8 cellular contexts compared by ENCODE assay signal in genomic region chr2:86563650-86564061, GRCh38. TPM values are rescaled to one million over a fixed set of nuclear protein-coding genes. Genes with fewer than 3 reads are reported as not detected.
DNase-seq lines count a peak whose midpoint lies in the region; ATAC-seq and TF ChIP-seq lines count a peak whose summit lies in the region.

No MANE protein-coding gene starts in this region.

- peak overlapping the region; percentile 93 for H2AFZ ChIP-seq in mammary epithelial cell (ENCODE audit: low read depth, low read length)

- H3K4me3 ChIP-seq in A673 (ENCODE audit: low read depth, low read length, poor library complexity, severe bottlenecking) (peak overlapping the region; percentile 65), HUES64 (ENCODE audit: low read length) (peak overlapping the region; percentile 88), mammary epithelial cell (replicated peaks in 1 of 3; ENCODE audit: insufficient read depth in 1 of 3, low read depth in 2 of 3, low read length in 3 of 3) (no peak overlapping the region), mucosa of stomach (ENCODE audit: low read length) (peak overlapping the region; percentile 95)

- peaks cover 11% of the 10 kb centered on the region for H3K4me1 ChIP-seq in A673 (ENCODE audit: insufficient read depth, low read length, poor library complexity, severe bottlenecking)
- 0 out of 2 replicates have a peak, but pooled peaks cover 4% of the 10 kb centered on the region for H3K4me1 ChIP-seq in HUES64 (ENCODE audit: insufficient read depth, low read length)
- peaks cover 12% of the 10 kb centered on the region for H3K4me1 ChIP-seq in mammary epithelial cell (ENCODE audit: insufficient read depth, low read length)
- peaks cover 10% of the 10 kb centered on the region for H3K4me1 ChIP-seq in mucosa of stomach (ENCODE audit: control insufficient read depth, insufficient read depth, low read length)

- CTCF ChIA-PET in A673 (lab: Charles Lee) = no interaction called here
- CTCF ChIA-PET in mammary epithelial cell (lab: Charles Lee; ENCODE audit: low non-redundant PET) = no interaction called here

- in situ Hi-C loops in mammary epithelial cell (cut with MboI; ENCODE audit: low sequenced_read_pairs in 2 of 2) = no loop called here

- H3K36me3 ChIP-seq in A673 (ENCODE audit: insufficient read depth, low read length, poor library complexity, severe bottlenecking) (no peaks in the 10 kb centered on the region), HUES64 (ENCODE audit: insufficient read depth, low read length) (no peaks in the 10 kb centered on the region), mammary epithelial cell (ENCODE audit: insufficient read depth, low read length) (no peaks in the 10 kb centered on the region), mucosa of stomach (ENCODE audit: control insufficient read depth, insufficient read depth, low read length) (no peaks in the 10 kb centered on the region)

- no peaks in the 10 kb centered on the region for H3K9me3 ChIP-seq in A673 (ENCODE audit: low read depth, low read length, poor library complexity, severe bottlenecking)
- peaks cover 4% of the 10 kb centered on the region; the same call in 1 of the 2 replicates for H3K9me3 ChIP-seq in HUES64 (ENCODE audit: insufficient read depth, low read depth, low read length)
- H3K9me3 ChIP-seq in mammary epithelial cell (replicated peaks; ENCODE audit: insufficient read depth, low read length) = no peaks in the 10 kb centered on the region
- no peaks in the 10 kb centered on the region for H3K9me3 ChIP-seq in mucosa of stomach (ENCODE audit: control insufficient read depth, low read length)

- H3K4me2 ChIP-seq in mammary epithelial cell (ENCODE audit: insufficient read depth, low read depth, low read length) = peak overlapping the region; percentile 76

- H3K27me3 ChIP-seq in A673 (replicated peaks; ENCODE audit: insufficient read depth, low read depth, low read length, poor library complexity) (no peaks in the 10 kb centered on the region), HUES64 (ENCODE audit: insufficient read depth, low read length) (peaks cover 6% of the 10 kb centered on the region), mammary epithelial cell (ENCODE audit: insufficient read depth, low read length) (no peaks in the 10 kb centered on the region), mucosa of stomach (ENCODE audit: control insufficient read depth, insufficient read depth, low read length) (no peaks in the 10 kb centered on the region)

- TF ChIP-seq CTCF in A673 (conservative IDR thresholded peaks at IDR 0.05; ENCODE audit: low read depth, low read length) (no peak), mammary epithelial cell (conservative IDR thresholded peaks at IDR 0.05 in 1 of 2, IDR thresholded peaks at IDR 0.05 in 1 of 2; ENCODE audit: extremely low read depth in 1 of 2, insufficient read depth in 1 of 2, low read depth in 1 of 2, low read length in 2 of 2) (no peak)

- H3K27ac ChIP-seq in A673 (ENCODE audit: low read depth, low read length, poor library complexity, severe bottlenecking) (peak overlapping the region; percentile 99), HUES64 (ENCODE audit: low read depth, low read length) (no peak overlapping the region), mammary epithelial cell (ENCODE audit: insufficient read depth, low read depth, low read length) (peak overlapping the region; percentile 97)

- H3K9ac ChIP-seq in HUES64 (ENCODE audit: low read depth, low read length) = no peak overlapping the region
- peak overlapping the region; percentile 17 for H3K9ac ChIP-seq in mammary epithelial cell (ENCODE audit: insufficient read depth, low read length)
- H3K9ac ChIP-seq in mucosa of stomach (ENCODE audit: low read length) = peak overlapping the region; percentile 99

- no peak for ATAC-seq in GM18867 (IDR thresholded peaks at IDR 0.05; ENCODE audit: unreplicated experiment)

- dilution Hi-C loops in mammary epithelial cell (cut with HindIII; ENCODE audit: low sequenced_read_pairs) = no loop called here

- peaks cover 42% of the 10 kb centered on the region for H3K79me2 ChIP-seq in mammary epithelial cell (ENCODE audit: insufficient read depth, low read length)

- intact Hi-C loops in A673 (cut with micrococcal nuclease; ENCODE audit: unreplicated experiment) = no loop called here
- intact Hi-C loops in mammary epithelial cell (cut with micrococcal nuclease) = loop anchor here (2.0 kb wide), 1 partner anchor 123 kb away; the partner anchor contains the start of gene KDM3A

- 91% methylated on average over 13 of the region's 13 CpGs for WGBS in HUES64
- WGBS in mammary epithelial cell (ENCODE audit: low coverage, missing lambda C conversion rate) = 73% methylated on average over 13 of the region's 13 CpGs

- BruUV-seq in A673 (replicated peaks; lab: Mats Ljungman, UMichigan) (TSS peak; percentile 99), mammary epithelial cell (replicated peaks; lab: Mats Ljungman, UMichigan) (TSS peak; percentile 86)

- DNase-seq in A673 (ENCODE audit: low spot score) (no peak), mammary epithelial cell (no peak), COLO829 (ENCODE audit: low spot score) (no peak), NCI-H146 (lab: John Stamatoyannopoulos, UW) (no peak), SKM-1 treated with dmso at 0.1 percent for 144 hours (lab: John Stamatoyannopoulos, UW; ENCODE audit: unreplicated experiment) (no peak)

- H4K20me1 ChIP-seq in mammary epithelial cell (ENCODE audit: insufficient read depth, low read length) = no peaks in the 10 kb centered on the region

- POLR2A ChIA-PET in A673 (lab: Charles Lee; ENCODE audit: low non-redundant PET) = no interaction called here

RNA-seq across cellular contexts. Expression of gene CHMP3, which starts 0.4 kb away (rescaled TPM):
- 87.5 and 89.0 TPM in 2 replicates for total RNA-seq in A673 (2021)
- polyA plus RNA-seq in HUES64 (2013, experiment 1 of 2) = 22.3 TPM
- 32.3 TPM for polyA plus RNA-seq in HUES64 (2013, experiment 2 of 2)
- total RNA-seq in mammary epithelial cell = 100 to 1,000 TPM in 1 of 2 donors, 10 to 100 TPM in 1; 73.0 to 143 TPM
- polyA plus RNA-seq in mammary epithelial cell = 89.3 TPM
- polyA minus RNA-seq in mammary epithelial cell = 99.3 TPM

Comparison
In these comparisons a context has a peak if more than half of its experiments do, and no peak if none do; other contexts are left out.
1. H3K4me3 ChIP-seq: peak in A673 (single experiment), HUES64 (single experiment) and mucosa of stomach (single experiment); none in mammary epithelial cell (0 of 3).